Comparison of ENCODE assay signal across 8 cellular contexts in genomic region chr15:92082217-92082843, GRCh38.
DNase-seq lines count a peak whose midpoint lies in the region; ATAC-seq, FAIRE-seq and TF ChIP-seq lines count a peak whose summit lies in the region.

No MANE protein-coding gene starts in this region.

- no peaks in the 10 kb centered on the region for H3K9me3 Mint-ChIP-seq in CD8-positive, alpha-beta T cell

- no peak overlapping the region for H3K4me3 Mint-ChIP-seq in CD8-positive, alpha-beta T cell

- H3K36me3 ChIP-seq in CD8-positive, alpha-beta T cell (ENCODE audit: insufficient read depth, low read length) = no peaks in the 10 kb centered on the region
- no peaks in the 10 kb centered on the region for H3K36me3 ChIP-seq in bronchial epithelial cell (ENCODE audit: control insufficient read depth, insufficient read depth, low read length)

- H3K4me1 Mint-ChIP-seq in CD8-positive, alpha-beta T cell (ENCODE audit: low read depth) = no peaks in the 10 kb centered on the region

- DNase-seq in CD8-positive, alpha-beta T cell = peak in 5 of 7 experiments; percentile 16 to 64 (median 35)
- DNase-seq in GM20000 (ENCODE audit: low spot score) (peak; percentile 56), NCI-H1417 (lab: John Stamatoyannopoulos, UW) (peak; percentile 80 to 90 (median 86)), T-helper 9 cell (peak; percentile 34), bronchial epithelial cell (ENCODE audit: low read depth) (peak; percentile 57), kidney glomerular epithelial cell (lab: John Stamatoyannopoulos, UW) (peak; percentile 62)
- DNase-seq in stimulated activated CD4-positive, alpha-beta T cell treated with anti-CD3 and anti-CD28 coated beads, Interleukin-4, amount 100 ng/mL, for 1 hour = peak; percentile 52

- H3K4me3 ChIP-seq in CD8-positive, alpha-beta T cell (ENCODE audit: low read depth, low read length) = no peak overlapping the region
- H3K4me3 ChIP-seq in bronchial epithelial cell (ENCODE audit: low read depth, low read length) = no peak overlapping the region

- intact Hi-C loops in CD8-positive, alpha-beta T cell (cut with DNase I, micrococcal nuclease) = loop anchor here (1.0 to 10.0 kb wide), 4 partner anchors 376 to 1028 kb away; no protein-coding TSS in a partner anchor

- H3K9me3 ChIP-seq in CD8-positive, alpha-beta T cell (ENCODE audit: low read length) = no peaks in the 10 kb centered on the region

- H3K27ac Mint-ChIP-seq in CD8-positive, alpha-beta T cell = no peak overlapping the region

- FAIRE-seq in bronchial epithelial cell (lab: Jason Lieb, UNC) = no peak

- no peak for ATAC-seq in CD8-positive, alpha-beta T cell
- ATAC-seq in GM21528 (IDR thresholded peaks at IDR 0.05; ENCODE audit: low FRiP score, unreplicated experiment) = no peak

- CTCF ChIA-PET in CD8-positive, alpha-beta T cell (lab: Charles Lee) = interaction anchor here (0.6 to 2.0 kb wide), 6 partner anchors 8 to 780 kb away, joined by 3 to 17 read pairs (median 4); no protein-coding TSS in a partner anchor

- peak; percentile 51 for TF ChIP-seq CTCF in CD8-positive, alpha-beta T cell (IDR thresholded peaks at IDR 0.05)
- TF ChIP-seq CTCF in GM20000 (IDR thresholded peaks at IDR 0.05; ENCODE audit: extremely low read depth, missing control alignments) (peak; percentile 91), bronchial epithelial cell (IDR thresholded peaks at IDR 0.05; ENCODE audit: insufficient read depth, low read length, severe bottlenecking) (peak; percentile 92)

- no peaks in the 10 kb centered on the region for H3K27me3 ChIP-seq in CD8-positive, alpha-beta T cell (ENCODE audit: insufficient read depth, low read length)
- H3K27me3 ChIP-seq in bronchial epithelial cell (ENCODE audit: control insufficient read depth, insufficient read depth, low read length) = no peaks in the 10 kb centered on the region

- H3K4me1 ChIP-seq in CD8-positive, alpha-beta T cell (ENCODE audit: insufficient read depth, low read length) = no peaks in the 10 kb centered on the region

- H3K27me3 Mint-ChIP-seq in CD8-positive, alpha-beta T cell (ENCODE audit: low read depth) = no peaks in the 10 kb centered on the region

- H3K36me3 Mint-ChIP-seq in CD8-positive, alpha-beta T cell = no peaks in the 10 kb centered on the region

- POLR2A ChIA-PET in CD8-positive, alpha-beta T cell (lab: Charles Lee) = no interaction called here

- no peak overlapping the region for H3K27ac ChIP-seq in CD8-positive, alpha-beta T cell (ENCODE audit: low read depth, low read length)

Comparison
In these comparisons a context has a peak if more than half of its experiments do, and no peak if none do; other contexts are left out.
1. DNase-seq: peak in every context shown above with its lines; median percentile 86 in NCI-H1417; 62 in kidney glomerular epithelial cell; 57 in bronchial epithelial cell; 56 in GM20000; 52 in stimulated activated CD4-positive, alpha-beta T cell treated with anti-CD3 and anti-CD28 coated beads, Interleukin-4, amount 100 ng/mL, for 1 hour; 35 in CD8-positive, alpha-beta T cell; 34 in T-helper 9 cell.